In the genomic region with DNA sequence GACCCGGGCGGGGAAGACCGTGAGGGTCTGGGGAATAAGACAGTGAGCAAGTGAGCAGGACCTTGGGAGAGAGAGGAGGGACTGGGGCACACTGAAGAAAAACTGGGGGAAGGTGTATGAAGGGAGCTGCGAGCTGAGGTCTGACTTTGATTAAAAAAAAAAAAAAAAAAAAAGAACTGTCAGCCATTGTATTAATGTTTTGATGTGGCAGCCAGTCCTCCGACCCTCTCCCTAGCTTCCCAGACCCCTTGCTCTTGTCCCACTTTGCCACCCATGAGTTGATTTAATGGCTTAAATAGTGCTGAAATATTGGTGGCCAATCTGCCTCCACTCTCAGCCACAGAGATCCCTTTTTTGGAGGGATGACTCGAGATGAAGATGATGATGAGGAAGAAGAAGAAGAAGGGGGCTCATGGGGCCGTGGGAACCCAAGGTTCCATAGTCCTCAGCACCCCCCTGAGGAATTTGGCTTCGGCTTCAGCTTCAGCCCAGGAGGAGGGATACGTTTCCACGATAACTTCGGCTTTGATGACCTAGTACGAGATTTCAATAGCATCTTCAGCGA, we compare ENCODE assay signal across 7 cellular contexts. TPM values are rescaled to one million over a fixed set of nuclear protein-coding genes. Genes with fewer than 3 reads are reported as not detected.
DNase-seq lines count a peak whose midpoint lies in the region; ATAC-seq and TF ChIP-seq lines count a peak whose summit lies in the region.

No MANE protein-coding gene starts in this region.

- H3K9ac ChIP-seq in iPS-20b (ENCODE audit: low read depth, low read length): peak overlapping the region; percentile 95

- peaks cover 52% of the 10 kb centered on the region for H3K36me3 ChIP-seq in iPS-20b (ENCODE audit: insufficient read depth, low read depth, low read length)
- peaks cover 32 to 72% (median 64%) of the 10 kb centered on the region in 4 donors for H3K36me3 ChIP-seq in stomach

- H3K4me1 ChIP-seq in iPS-20b (ENCODE audit: insufficient read depth, low read length): no peaks in the 10 kb centered on the region
- H3K4me1 ChIP-seq in stomach: peaks cover 6 to 29% (median 21%) of the 10 kb centered on the region in 4 donors

- no peaks in the 10 kb centered on the region for H3K27me3 Mint-ChIP-seq in activated naive CD8-positive, alpha-beta T cell

- WGBS in stomach, 5 donors: 41 to 48% (median 44%) methylated on average over 13 of the region's 13 CpGs

- TF ChIP-seq POLR2A in stomach (IDR thresholded peaks at IDR 0.05): no peak

- ATAC-seq in GM21619 (IDR thresholded peaks at IDR 0.05; ENCODE audit: unreplicated experiment): no peak

- no peak for DNase-seq in HL-60 (ENCODE audit: low read depth in 1 of 2, low spot score in 1 of 2)
- DNase-seq in stomach: no peak
- no peak for DNase-seq in stimulated activated CD8-positive, alpha-beta memory T cell treated with anti-CD3 and anti-CD28 coated beads, Interleukin-4, amount 100 ng/mL, for 48 hours
- DNase-seq in LoVo (ENCODE audit: low spot score): no peak

- peaks cover 35% of the 10 kb centered on the region for H3K4me1 Mint-ChIP-seq in activated naive CD8-positive, alpha-beta T cell (ENCODE audit: low read depth)

- H3K27me3 ChIP-seq in HL-60 (ENCODE audit: insufficient read depth, poor library complexity, severe bottlenecking) (no peaks in the 10 kb centered on the region), iPS-20b (ENCODE audit: insufficient read depth, low read length) (no peaks in the 10 kb centered on the region), stomach (no peaks in the 10 kb centered on the region)

- TF ChIP-seq EP300 in stomach (IDR thresholded peaks at IDR 0.05): no peak

- no peaks in the 10 kb centered on the region for H3K9me3 Mint-ChIP-seq in activated naive CD8-positive, alpha-beta T cell (ENCODE audit: low read depth)

- TF ChIP-seq CTCF in HL-60 (IDR thresholded peaks at IDR 0.05; ENCODE audit: insufficient read depth, low read length): no peak
- no peak for TF ChIP-seq CTCF in stomach (IDR thresholded peaks at IDR 0.05)

- intact Hi-C loops in stomach (cut with DNase I; ENCODE audit: low total_unique reads): loop anchor here (10.0 kb wide), 1 partner anchor 62 kb away; no protein-coding TSS in a partner anchor

- H3K36me3 Mint-ChIP-seq in activated naive CD8-positive, alpha-beta T cell: peaks cover 9% of the 10 kb centered on the region

- H3K4me3 Mint-ChIP-seq in activated naive CD8-positive, alpha-beta T cell: peak overlapping the region; percentile 98

- H3K27ac ChIP-seq in HL-60 (replicated peaks): peak overlapping the region; percentile 76
- H3K27ac ChIP-seq in iPS-20b (ENCODE audit: low read length): peak overlapping the region; percentile 26
- peak overlapping the region; percentile 84 to 94 (median 91) for H3K27ac ChIP-seq in stomach

- peak overlapping the region; percentile 97 for H3K27ac Mint-ChIP-seq in activated naive CD8-positive, alpha-beta T cell

- no peaks in the 10 kb centered on the region for H3K9me3 ChIP-seq in iPS-20b (ENCODE audit: insufficient read depth, low read depth, low read length)
- no peaks in the 10 kb centered on the region for H3K9me3 ChIP-seq in stomach

- H3K4me3 ChIP-seq in HL-60 (replicated peaks; ENCODE audit: insufficient read depth, low read length): peak overlapping the region; percentile 86
- peak overlapping the region; percentile 94 for H3K4me3 ChIP-seq in iPS-20b (ENCODE audit: low read length)
- H3K4me3 ChIP-seq in stomach: peak overlapping the region; percentile 72 to 85 (median 76)

RNA-seq across cellular contexts. Expression of a gene that starts 0.7 kb away (rescaled TPM):
- 100 to 1,000 TPM in 1 of 5 donors, 10 to 100 TPM in 4; 36.2 to 167 (median 61.0) TPM for total RNA-seq in stomach
- polyA plus RNA-seq in stomach: 100 to 1,000 TPM; 100 to 136 (median 120) TPM

RNA-seq across cellular contexts. Expression of a gene that starts 47.8 kb away (rescaled TPM):
- total RNA-seq in stomach: not detected
- polyA plus RNA-seq in stomach: not detected

RNA-seq across cellular contexts. Expression of a gene that starts 52.2 kb away (rescaled TPM):
- total RNA-seq in stomach: 10 to 100 TPM; 37.4 to 64.2 (median 46.9) TPM
- polyA plus RNA-seq in stomach: 1 to 10 TPM; 5.4 to 6.3 (median 5.5) TPM

RNA-seq across cellular contexts. Expression of a gene that starts 52.3 kb away (rescaled TPM):
- total RNA-seq in stomach: 100 to 1,000 TPM in 2 of 5 donors, 10 to 100 TPM in 3; 25.2 to 109 (median 90.6) TPM
- polyA plus RNA-seq in stomach: 10 to 100 TPM; 41.1 to 44.8 (median 43.4) TPM

Comparison
In these comparisons a context has a peak if more than half of its experiments do, and no peak if none do; other contexts are left out.
1. H3K27ac ChIP-seq: peak in every context shown above with its lines; median percentile 91 in stomach; 76 in HL-60; 26 in iPS-20b.